20 cellular contexts compared by ENCODE assay signal in genomic region chr2:241522477-241522876, GRCh38. TPM values are rescaled to one million over a fixed set of nuclear protein-coding genes. Genes with fewer than 3 reads are reported as not detected.
A peak's percentile ranks its signal among the peaks of the same experiment; 100 is the strongest.
DNase-seq lines count a peak whose midpoint lies in the region; ATAC-seq, FAIRE-seq and TF ChIP-seq lines count a peak whose summit lies in the region.
"Had no signal": no experiment of that assay in that cellular context is flagged by ENCODE, and none has a peak within 500 bp of the region (broad histone marks: within the 10 kb centered on the region; RNA-seq: fewer than 3 reads in every experiment).

No MANE protein-coding gene starts in this region.

- H3K18ac ChIP-seq in H1 (ENCODE audit: extremely low read depth, low read length), result no peak overlapping the region

- TF ChIP-seq EP300 in HepG2 (IDR thresholded peaks at IDR 0.05; ENCODE audit: low read depth in 2 of 2, low read length in 2 of 2) (no peak), HepG2 (CRISPR knock-in tag; IDR thresholded peaks at IDR 0.05; ENCODE audit: borderline replicate concordance) (no peak), H1 (IDR thresholded peaks at IDR 0.05; ENCODE audit: borderline replicate concordance in 1 of 2, low read depth in 2 of 2, low read length in 2 of 2) (no peak)

- no peak for FAIRE-seq in HepG2 (lab: Jason Lieb, UNC)
- FAIRE-seq in H1 (lab: Jason Lieb, UNC), result no peak
- FAIRE-seq: GM12891, GM18507 had no signal

- H4K91ac ChIP-seq in H1 (replicated peaks; ENCODE audit: insufficient read length, low read length), result no peak overlapping the region

- H3K27me3 ChIP-seq in HepG2 (ENCODE audit: control insufficient read depth in 1 of 2, insufficient read depth in 2 of 2, low read length in 2 of 2), result no peaks in the 10 kb centered on the region; a peak in 2 of 5 replicates
- no peaks in the 10 kb centered on the region for H3K27me3 ChIP-seq in right lobe of liver
- H3K27me3 ChIP-seq in PC-9 (ENCODE audit: insufficient read depth, low read depth), result peaks cover 23% of the 10 kb centered on the region; the same call in 1 of the 2 replicates
- H3K27me3 ChIP-seq in H1 (replicated peaks in 1 of 4; ENCODE audit: control insufficient read depth in 3 of 4, extremely low read depth in 1 of 4, insufficient read depth in 3 of 4, low read length in 3 of 4), result no peaks in the 10 kb centered on the region

- H4K8ac ChIP-seq in H1 (ENCODE audit: extremely low read depth, insufficient read depth, low read length), result no peak overlapping the region

- H2BK12ac ChIP-seq in H1 (ENCODE audit: low read depth, low read length), result no peak overlapping the region

- H3F3A ChIP-seq in PC-9 (ENCODE audit: insufficient read depth, low read depth), result peaks cover 6% of the 10 kb centered on the region

- H2BK5ac ChIP-seq in H1 (ENCODE audit: low read depth, low read length), result no peak overlapping the region

- TF ChIP-seq CTCF in HepG2 (CRISPR knock-in tag; IDR thresholded peaks at IDR 0.05), result no peak
- no peak for TF ChIP-seq CTCF in right lobe of liver (IDR thresholded peaks at IDR 0.05)
- no peak for TF ChIP-seq CTCF in PC-9 (conservative IDR thresholded peaks at IDR 0.05)
- TF ChIP-seq CTCF in H1 (IDR thresholded peaks at IDR 0.05; ENCODE audit: control extremely low read depth in 1 of 3, insufficient read depth in 1 of 3, low read depth in 1 of 3, low read length in 3 of 3), result no peak

- intact Hi-C loops in HepG2 (cut with micrococcal nuclease; ENCODE audit: unreplicated experiment) (no loop called here), right lobe of liver (cut with DNase I) (no loop called here), PC-9 (cut with micrococcal nuclease; ENCODE audit: unreplicated experiment) (no loop called here)

- DNase-seq in HepG2 (ENCODE audit: low spot score), result no peak
- no peak for DNase-seq in right lobe of liver
- DNase-seq in PC-9, result no peak
- DNase-seq in H1 (ENCODE audit: low read depth in 1 of 2, low spot score in 2 of 2), result no peak
- DNase-seq in T-helper 1 cell, result no peak
- DNase-seq in stimulated activated CD4-positive, alpha-beta T cell treated with anti-CD3 and anti-CD28 coated beads, Interleukin-2, amount 100 ng/mL, for 48 hours, result no peak
- DNase-seq: 8988T; C1 segment of cervical spinal cord; Calu3; CD4-positive, alpha-beta memory T cell; COR-L47; DMS53; DMS79 treated with DMSO at 0.1 percent for 48 hours; GF-D8; GOT3; H7; HCEC 1CT had no signal

- in situ Hi-C loops in HepG2 (cut with HindIII; ENCODE audit: extremely low pct_ligation_motif_present, low pct_unique_long_range_greater_than_20kb), result no loop called here

- H4K20me1 ChIP-seq in HepG2 (ENCODE audit: insufficient read depth, low read length) (no peaks in the 10 kb centered on the region), PC-9 (ENCODE audit: insufficient read depth) (no peaks in the 10 kb centered on the region; the same call in 1 of the 2 replicates), H1 (replicated peaks in 1 of 2; ENCODE audit: control insufficient read depth in 1 of 2, insufficient read depth in 2 of 2, low read length in 2 of 2) (peaks cover 0 to under 1% of the 10 kb centered on the region in 2 experiments)

- ATAC-seq in HepG2 (no peak), right lobe of liver (no peak), HG03439 (IDR thresholded peaks at IDR 0.05; ENCODE audit: unreplicated experiment) (no peak)

- no peak overlapping the region for H3K4me3 ChIP-seq in HepG2 (replicated peaks in 1 of 3; ENCODE audit: insufficient read depth in 1 of 3, low read depth in 2 of 3, low read length in 3 of 3)
- no peak overlapping the region for H3K4me3 ChIP-seq in right lobe of liver
- no peak overlapping the region for H3K4me3 ChIP-seq in PC-9
- H3K4me3 ChIP-seq in H1 (ENCODE audit: extremely low read depth in 1 of 4, insufficient read depth in 2 of 4, low read depth in 3 of 4, low read length in 4 of 4), result no peak overlapping the region

- H3K36me3 ChIP-seq in HepG2 (replicated peaks in 1 of 2; ENCODE audit: control insufficient read depth in 1 of 2, insufficient read depth in 2 of 2, low read length in 2 of 2) (no peaks in the 10 kb centered on the region), right lobe of liver (no peaks in the 10 kb centered on the region), PC-9 (ENCODE audit: low read depth) (no peaks in the 10 kb centered on the region), H1 (ENCODE audit: control insufficient read depth in 2 of 4, insufficient read depth in 4 of 4, low read length in 3 of 4) (no peaks in the 10 kb centered on the region)

- TF ChIP-seq POLR2A in HepG2 (IDR thresholded peaks at IDR 0.05; ENCODE audit: insufficient read depth in 1 of 2, low read depth in 2 of 2, low read length in 2 of 2) (no peak), right lobe of liver (IDR thresholded peaks at IDR 0.05) (no peak), H1 (IDR thresholded peaks at IDR 0.05; ENCODE audit: control extremely low read depth in 1 of 2, low read depth in 2 of 2, low read length in 2 of 2) (no peak)

- TF ChIP-seq RAD21 in HepG2 (CRISPR knock-in tag; IDR thresholded peaks at IDR 0.05), result no peak
- no peak for TF ChIP-seq RAD21 in H1 (IDR thresholded peaks at IDR 0.05 in 1 of 2, conservative IDR thresholded peaks at IDR 0.05 in 1 of 2; ENCODE audit: low read depth in 2 of 2, low read length in 2 of 2)

- H3K14ac ChIP-seq in H1 (ENCODE audit: insufficient read length), result no peak overlapping the region

- BruUV-seq in HepG2 (replicated peaks; lab: Mats Ljungman, UMichigan), result no TSS peak
- no TSS peak for BruUV-seq in PC-9 (replicated peaks; lab: Mats Ljungman, UMichigan)

- no peak overlapping the region for H2AK5ac ChIP-seq in H1 (ENCODE audit: low read depth, low read length)

- no peaks in the 10 kb centered on the region for H3K79me1 ChIP-seq in H1 (ENCODE audit: low read depth, low read length)

- H3K9ac ChIP-seq in HepG2 (ENCODE audit: insufficient read depth, low read depth, low read length) (no peak overlapping the region), H1 (replicated peaks in 1 of 4; ENCODE audit: extremely low read depth in 1 of 4, low read depth in 3 of 4, low read length in 3 of 4) (no peak overlapping the region)

- H2AFZ ChIP-seq in HepG2 (ENCODE audit: low read length), result peak overlapping the region; percentile 51
- 0 out of 2 replicates have a peak overlapping the region, but pooled peaks have one; percentile 30 for H2AFZ ChIP-seq in PC-9
- H2AFZ ChIP-seq in H1 (ENCODE audit: low read length), result no peak overlapping the region; the same call in 1 of the 2 replicates

- WGBS in HepG2 (ENCODE audit: low lambda C conversion rate), result 51% methylated on average over 5 of the region's 5 CpGs
- WGBS in right lobe of liver (ENCODE audit: insufficient coverage, low coverage, low lambda C conversion rate, missing lambda C conversion rate), result 58% methylated on average over 4 of the region's 5 CpGs
- WGBS in H1 (ENCODE audit: extremely low coverage in 1 of 2, insufficient coverage in 1 of 2, insufficient read length in 1 of 2, insufficient replicate concordance in 2 of 2, low coverage in 1 of 2, low lambda C conversion rate in 2 of 2, missing lambda C conversion rate in 1 of 2), 2 experiments, result 81% methylated on average over 5 of the region's 5 CpGs; no CpG with 5 or more reads in 1 of the 2 experiments

- no peaks in the 10 kb centered on the region for H3K9me3 ChIP-seq in HepG2 (ENCODE audit: low read length)
- H3K9me3 ChIP-seq in right lobe of liver, result no peaks in the 10 kb centered on the region
- peaks cover 3% of the 10 kb centered on the region for H3K9me3 ChIP-seq in PC-9 (ENCODE audit: insufficient read depth, low read depth)
- peaks cover 0 to 4% of the 10 kb centered on the region in 2 experiments; a peak in 1 of 4 replicates for H3K9me3 ChIP-seq in H1 (ENCODE audit: insufficient read depth in 2 of 2, low read depth in 1 of 2, low read length in 1 of 2)

- peaks cover 54% of the 10 kb centered on the region for H3K4me1 ChIP-seq in HepG2 (ENCODE audit: insufficient read depth, low read length)
- no peaks in the 10 kb centered on the region for H3K4me1 ChIP-seq in right lobe of liver
- no peaks in the 10 kb centered on the region for H3K4me1 ChIP-seq in PC-9 (replicated peaks; ENCODE audit: insufficient read depth)
- no peaks in the 10 kb centered on the region for H3K4me1 ChIP-seq in H1 (replicated peaks in 1 of 4; ENCODE audit: control insufficient read depth in 3 of 4, insufficient read depth in 4 of 4, low read length in 3 of 4)

- H3K79me2 ChIP-seq in HepG2 (ENCODE audit: insufficient read depth, low read length), result no peaks in the 10 kb centered on the region
- H3K79me2 ChIP-seq in PC-9 (ENCODE audit: low read depth), result no peaks in the 10 kb centered on the region
- no peaks in the 10 kb centered on the region for H3K79me2 ChIP-seq in H1 (ENCODE audit: control insufficient read depth in 1 of 2, insufficient read depth in 2 of 2, low read length in 2 of 2)

- H3K56ac ChIP-seq in H1 (replicated peaks; ENCODE audit: insufficient read length, low read depth, low read length), result no peak overlapping the region

- no peak overlapping the region for H4K5ac ChIP-seq in H1 (ENCODE audit: insufficient read length, low read depth, low read length)

- no peaks in the 10 kb centered on the region for H3K9me2 ChIP-seq in PC-9 (ENCODE audit: insufficient read depth)

- no peak overlapping the region for H2BK120ac ChIP-seq in H1 (replicated peaks; ENCODE audit: low read depth, low read length)

- POLR2A ChIA-PET in HepG2 (lab: Yijun Ruan, JAX) (interaction anchor here (1.6 kb wide), 1 partner anchor 37 kb away, joined by 3 read pairs; the partner anchor contains the start of gene BOK), PC-9 (lab: Charles Lee; ENCODE audit: unreplicated experiment) (no interaction called here), H1 (lab: Charles Lee; ENCODE audit: partially characterized antibody) (no interaction called here)

- CTCF ChIA-PET in HepG2 (lab: Yijun Ruan, JAX; ENCODE audit: low intra/inter-chr PET ratio, low total read pairs), result no interaction called here
- CTCF ChIA-PET in PC-9 (lab: Charles Lee), result no interaction called here
- CTCF ChIA-PET in H1 (lab: Charles Lee; ENCODE audit: partially characterized antibody), result no interaction called here

- H3K23me2 ChIP-seq in H1 (ENCODE audit: low read depth, low read length), result peaks cover 1% of the 10 kb centered on the region; the same call in 1 of the 2 replicates

- H3K4me2 ChIP-seq in HepG2 (ENCODE audit: low read depth, low read length) (no peak overlapping the region), PC-9 (no peak overlapping the region), H1 (ENCODE audit: insufficient read depth in 1 of 2, low read depth in 2 of 2, low read length in 2 of 2) (no peak overlapping the region)

- no peak overlapping the region for H3K4ac ChIP-seq in H1 (replicated peaks; ENCODE audit: insufficient read length, low read depth, low read length)

- no peak overlapping the region for H3K23ac ChIP-seq in H1 (ENCODE audit: insufficient read length)

- no peak overlapping the region for H3K27ac ChIP-seq in HepG2 (ENCODE audit: extremely low read length, insufficient read depth, low read length)
- H3K27ac ChIP-seq in right lobe of liver, result no peak overlapping the region
- no peak overlapping the region for H3K27ac ChIP-seq in PC-9
- H3K27ac ChIP-seq in H1 (ENCODE audit: low read depth, low read length), result no peak overlapping the region

- H2BK20ac ChIP-seq in H1 (ENCODE audit: low read length), result no peak overlapping the region

- no peak overlapping the region for H2BK15ac ChIP-seq in H1 (ENCODE audit: low read length)

RNA-seq across cellular contexts. Expression of gene STK25, which starts 14.1 kb away (rescaled TPM):
- total RNA-seq in HepG2 (2016; rRNA removed; fragmentation: Illumina TruSeq; extraction: Trizol), result 123 and 177 TPM in 2 replicates
- total RNA-seq in HepG2 (2016; cell fraction: cytosol; rRNA removed; fragmentation: Illumina TruSeq; extraction: Trizol; ENCODE audit: low read depth), result 143 and 149 TPM in 2 replicates
- total RNA-seq in HepG2 (2016; cell fraction: insoluble cytoplasmic fraction; rRNA removed; fragmentation: Illumina TruSeq; extraction: Trizol), result 108 and 184 TPM in 2 replicates
- 217 TPM in 2 replicates for total RNA-seq in HepG2 (2016; cell fraction: membrane; rRNA removed; fragmentation: Illumina TruSeq; extraction: Trizol)
- 128 and 139 TPM in 2 replicates for total RNA-seq in HepG2 (2016; cell fraction: nucleus; rRNA removed; fragmentation: Illumina TruSeq; extraction: Trizol)
- 481 and 626 TPM in 2 replicates for polyA plus RNA-seq in HepG2 (2011; rRNA removed)
- 323 and 410 TPM in 2 replicates for polyA plus RNA-seq in HepG2 (2011; cell fraction: cytosol; rRNA removed)
- 1,381 and 1,393 TPM in 2 replicates for polyA plus RNA-seq in HepG2 (2011; cell fraction: nucleus; rRNA removed)
- 200 and 245 TPM in 2 replicates for polyA plus RNA-seq in HepG2 (2012)
- polyA plus RNA-seq in HepG2 (2016; cell fraction: cytosol; fragmentation: Illumina TruSeq; extraction: Trizol; ENCODE audit: low read depth), result 126 and 132 TPM in 2 replicates
- 133 and 166 TPM in 2 replicates for polyA plus RNA-seq in HepG2 (2016; cell fraction: insoluble cytoplasmic fraction; fragmentation: Illumina TruSeq; extraction: Trizol; ENCODE audit: low read depth)
- 186 and 199 TPM in 2 replicates for polyA plus RNA-seq in HepG2 (2016; cell fraction: membrane; fragmentation: Illumina TruSeq; extraction: Trizol; ENCODE audit: low read depth)
- 341 and 351 TPM in 2 replicates for polyA plus RNA-seq in HepG2 (2016; cell fraction: nucleus; fragmentation: Illumina TruSeq; extraction: Trizol; ENCODE audit: insufficient read depth, low read depth)
- polyA minus RNA-seq in HepG2 (2011; rRNA and poly(A)+ RNA removed; ENCODE audit: low replicate concordance), result 198 and 615 TPM in 2 replicates
- 125 and 128 TPM in 2 replicates for polyA minus RNA-seq in HepG2 (2011; cell fraction: cytosol; rRNA and poly(A)+ RNA removed)
- 166 and 229 TPM in 2 replicates for polyA minus RNA-seq in HepG2 (2011; cell fraction: nucleus; rRNA and poly(A)+ RNA removed)
- 10 to 100 TPM; 51.0 to 99.1 (median 63.5) TPM for total RNA-seq in right lobe of liver
- 201 and 268 TPM in 2 replicates for total RNA-seq in PC-9 (2021)
- total RNA-seq in H1 (2021; fragmentation: NEBNext Ultra II Directional; extraction: Animal tissue kit (Norgen Biotek cat#: 25700)), result 159 and 162 TPM in 2 replicates
- polyA plus RNA-seq in H1 (2011; rRNA removed), result 546 and 743 TPM in 2 replicates
- 422 TPM for polyA plus RNA-seq in H1 (2011; cell fraction: cytosol; rRNA removed)
- 1,385 TPM for polyA plus RNA-seq in H1 (2011; cell fraction: nucleus; rRNA removed)
- polyA plus RNA-seq in H1 (2012, experiment 1 of 2), result 179 to 242 TPM (median 225 TPM) in 4 replicates
- polyA plus RNA-seq in H1 (2012, experiment 2 of 2), result 236 TPM
- polyA plus RNA-seq in H1 (2013, experiment 1 of 2), result 117 TPM
- polyA plus RNA-seq in H1 (2013, experiment 2 of 2), result 108 TPM
- 256 and 338 TPM in 2 replicates for polyA minus RNA-seq in H1 (2011; rRNA and poly(A)+ RNA removed)
- polyA minus RNA-seq in H1 (2011; cell fraction: cytosol; rRNA and poly(A)+ RNA removed), result 108 TPM
- 190 TPM for polyA minus RNA-seq in H1 (2011; cell fraction: nucleus; rRNA and poly(A)+ RNA removed)

RNA-seq across cellular contexts. Expression of gene BOK, which starts 36.1 kb away (rescaled TPM):
- 30.2 and 35.5 TPM in 2 replicates for total RNA-seq in HepG2 (2016; rRNA removed; fragmentation: Illumina TruSeq; extraction: Trizol)
- 22.2 and 23.9 TPM in 2 replicates for total RNA-seq in HepG2 (2016; cell fraction: cytosol; rRNA removed; fragmentation: Illumina TruSeq; extraction: Trizol; ENCODE audit: low read depth)
- 28.1 and 36.4 TPM in 2 replicates for total RNA-seq in HepG2 (2016; cell fraction: insoluble cytoplasmic fraction; rRNA removed; fragmentation: Illumina TruSeq; extraction: Trizol)
- total RNA-seq in HepG2 (2016; cell fraction: membrane; rRNA removed; fragmentation: Illumina TruSeq; extraction: Trizol), result 58.8 and 67.3 TPM in 2 replicates
- 18.8 and 20.8 TPM in 2 replicates for total RNA-seq in HepG2 (2016; cell fraction: nucleus; rRNA removed; fragmentation: Illumina TruSeq; extraction: Trizol)
- 39.2 and 58.1 TPM in 2 replicates for polyA plus RNA-seq in HepG2 (2011; rRNA removed)
- polyA plus RNA-seq in HepG2 (2011; cell fraction: cytosol; rRNA removed), result 49.3 and 71.9 TPM in 2 replicates
- polyA plus RNA-seq in HepG2 (2011; cell fraction: nucleus; rRNA removed), result 101 and 104 TPM in 2 replicates
- polyA plus RNA-seq in HepG2 (2012), result 43.9 and 55.3 TPM in 2 replicates
- 28.1 and 33.7 TPM in 2 replicates for polyA plus RNA-seq in HepG2 (2016; cell fraction: cytosol; fragmentation: Illumina TruSeq; extraction: Trizol; ENCODE audit: low read depth)
- polyA plus RNA-seq in HepG2 (2016; cell fraction: insoluble cytoplasmic fraction; fragmentation: Illumina TruSeq; extraction: Trizol; ENCODE audit: low read depth), result 37.9 and 46.1 TPM in 2 replicates
- polyA plus RNA-seq in HepG2 (2016; cell fraction: membrane; fragmentation: Illumina TruSeq; extraction: Trizol; ENCODE audit: low read depth), result 64.2 and 66.8 TPM in 2 replicates
- 41.2 and 42.5 TPM in 2 replicates for polyA plus RNA-seq in HepG2 (2016; cell fraction: nucleus; fragmentation: Illumina TruSeq; extraction: Trizol; ENCODE audit: insufficient read depth, low read depth)
- polyA minus RNA-seq in HepG2 (2011; rRNA and poly(A)+ RNA removed; ENCODE audit: low replicate concordance), result 10.1 and 74.6 TPM in 2 replicates
- polyA minus RNA-seq in HepG2 (2011; cell fraction: cytosol; rRNA and poly(A)+ RNA removed), result 39.7 and 41.5 TPM in 2 replicates
- polyA minus RNA-seq in HepG2 (2011; cell fraction: nucleus; rRNA and poly(A)+ RNA removed), result 9.9 and 12.7 TPM in 2 replicates
- 100 to 1,000 TPM in 3 of 6 experiments, 10 to 100 TPM in 3; 50.1 to 119 (median 90.5) TPM for total RNA-seq in right lobe of liver
- total RNA-seq in PC-9 (2021), result 72.8 and 107 TPM in 2 replicates
- total RNA-seq in H1 (2021; fragmentation: NEBNext Ultra II Directional; extraction: Animal tissue kit (Norgen Biotek cat#: 25700)), result 33.7 and 34.7 TPM in 2 replicates
- 37.6 and 47.9 TPM in 2 replicates for polyA plus RNA-seq in H1 (2011; rRNA removed)
- 33.5 TPM for polyA plus RNA-seq in H1 (2011; cell fraction: cytosol; rRNA removed)
- 50.2 TPM for polyA plus RNA-seq in H1 (2011; cell fraction: nucleus; rRNA removed)
- 18.3 to 27.4 TPM (median 25.2 TPM) in 4 replicates for polyA plus RNA-seq in H1 (2012, experiment 1 of 2)
- 30.5 TPM for polyA plus RNA-seq in H1 (2012, experiment 2 of 2)
- 25.1 TPM for polyA plus RNA-seq in H1 (2013, experiment 1 of 2)
- polyA plus RNA-seq in H1 (2013, experiment 2 of 2), result 24.1 TPM
- 14.2 and 14.4 TPM in 2 replicates for polyA minus RNA-seq in H1 (2011; rRNA and poly(A)+ RNA removed)
- polyA minus RNA-seq in H1 (2011; cell fraction: cytosol; rRNA and poly(A)+ RNA removed), result 13.2 TPM
- 12.3 TPM for polyA minus RNA-seq in H1 (2011; cell fraction: nucleus; rRNA and poly(A)+ RNA removed)
- total RNA-seq: CD4-positive, alpha-beta memory T cell had no signal
- polyA plus RNA-seq: CD4-positive, alpha-beta memory T cell had no signal

Comparison
In these comparisons a context has a peak if more than half of its experiments do, and no peak if none do; other contexts are left out.
1. Of the 41 proteins assayed by ChIP-seq in both HepG2 and H1: peak only in HepG2: none; only in H1: none; in both: MAFK; in neither: 40.